Comparison of ENCODE assay signal across 1 cellular context in the genomic region with DNA sequence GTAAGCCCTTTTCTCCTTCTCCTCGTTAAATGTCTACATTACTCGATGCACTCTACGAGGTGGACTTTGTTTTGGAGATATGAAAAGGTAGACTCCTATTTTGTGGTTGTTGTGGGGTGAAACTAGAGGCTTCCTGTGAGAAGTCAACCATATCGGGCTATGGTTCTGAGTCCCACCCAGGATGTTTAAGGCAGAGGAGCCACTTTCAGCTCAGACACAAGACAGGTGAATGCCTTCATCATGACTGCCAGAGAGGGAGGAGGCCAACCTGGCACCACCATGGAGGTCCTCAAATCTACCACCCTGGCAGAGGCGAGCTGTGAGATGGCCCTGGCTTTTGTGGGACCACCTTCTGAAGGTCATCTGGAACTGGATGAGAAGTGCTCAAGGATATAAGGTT.
TF ChIP-seq lines count a peak whose summit lies in the region.

No MANE protein-coding gene starts in this region.

TF ChIP-seq in GM12878, 131 proteins besides CTCF, POLR2A, EP300 and RAD21 (continued from another document):
- TF ChIP-seq, protein P1, sequence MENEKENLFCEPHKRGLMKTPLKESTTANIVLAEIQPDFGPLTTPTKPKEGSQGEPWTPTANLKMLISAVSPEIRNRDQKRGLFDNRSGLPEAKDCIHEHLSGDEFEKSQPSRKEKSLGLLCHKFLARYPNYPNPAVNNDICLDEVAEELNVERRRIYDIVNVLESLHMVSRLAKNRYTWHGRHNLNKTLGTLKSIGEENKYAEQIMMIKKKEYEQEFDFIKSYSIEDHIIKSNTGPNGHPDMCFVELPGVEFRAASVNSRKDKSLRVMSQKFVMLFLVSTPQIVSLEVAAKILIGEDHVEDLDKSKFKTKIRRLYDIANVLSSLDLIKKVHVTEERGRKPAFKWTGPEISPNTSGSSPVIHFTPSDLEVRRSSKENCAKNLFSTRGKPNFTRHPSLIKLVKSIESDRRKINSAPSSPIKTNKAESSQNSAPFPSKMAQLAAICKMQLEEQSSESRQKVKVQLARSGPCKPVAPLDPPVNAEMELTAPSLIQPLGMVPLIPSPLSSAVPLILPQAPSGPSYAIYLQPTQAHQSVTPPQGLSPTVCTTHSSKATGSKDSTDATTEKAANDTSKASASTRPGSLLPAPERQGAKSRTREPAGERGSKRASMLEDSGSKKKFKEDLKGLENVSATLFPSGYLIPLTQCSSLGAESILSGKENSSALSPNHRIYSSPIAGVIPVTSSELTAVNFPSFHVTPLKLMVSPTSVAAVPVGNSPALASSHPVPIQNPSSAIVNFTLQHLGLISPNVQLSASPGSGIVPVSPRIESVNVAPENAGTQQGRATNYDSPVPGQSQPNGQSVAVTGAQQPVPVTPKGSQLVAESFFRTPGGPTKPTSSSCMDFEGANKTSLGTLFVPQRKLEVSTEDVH (IDR thresholded peaks at IDR 0.05; ENCODE audit: low read depth, partially characterized antibody), result no peak
- TF ChIP-seq STAT1 (conservative IDR thresholded peaks at IDR 0.05), result no peak
